Comparison of ENCODE assay signal across 11 cellular contexts in genomic region chr7:99478464-99479440, GRCh38. TPM values are rescaled to one million over a fixed set of nuclear protein-coding genes. Genes with fewer than 3 reads are reported as not detected.
DNase-seq lines count a peak whose midpoint lies in the region; ATAC-seq and TF ChIP-seq lines count a peak whose summit lies in the region.
"Had no signal": no experiment of that assay in that cellular context is flagged by ENCODE, and none has a peak within 500 bp of the region (broad histone marks: within the 10 kb centered on the region; RNA-seq: fewer than 3 reads in every experiment).

No MANE protein-coding gene starts in this region.

- H3K36me3 ChIP-seq in lower lobe of right lung (peaks cover 52% of the 10 kb centered on the region), upper lobe of right lung (peaks cover 11% of the 10 kb centered on the region)
- H3K36me3 ChIP-seq: neural progenitor cell, uterus had no signal

- intact Hi-C loops in lower lobe of right lung (cut with DNase I) (no loop called here), upper lobe of right lung (cut with DNase I) (no loop called here)

- no peak for TF ChIP-seq CTCF in lower lobe of right lung (IDR thresholded peaks at IDR 0.05)
- no peak for TF ChIP-seq CTCF in upper lobe of right lung (IDR thresholded peaks at IDR 0.05)

- DNase-seq in activated naive CD4-positive, alpha-beta T cell treated with anti-CD3 and anti-CD28 coated beads, Interleukin-2, amount 50 U/mL, for 16 hours, result no peak
- no peak for DNase-seq in activated naive CD8-positive, alpha-beta T cell treated with anti-CD3 and anti-CD28 coated beads, Interleukin-2, amount 50 U/mL, for 24 hours
- peak; percentile 35 for DNase-seq in lower lobe of right lung
- no peak for DNase-seq in upper lobe of right lung
- no peak for DNase-seq in NCI-H2081 (lab: John Stamatoyannopoulos, UW)
- no peak for DNase-seq in NCI-H1694 (lab: John Stamatoyannopoulos, UW)
- DNase-seq: activated T-cell treated with anti-CD3 and anti-CD28 coated beads, Interleukin-2, amount 50 U/mL, for 48 hours; uterus had no signal

- no peak overlapping the region for H3K27ac ChIP-seq in lower lobe of right lung
- no peak overlapping the region for H3K27ac ChIP-seq in upper lobe of right lung
- H3K27ac ChIP-seq: neural progenitor cell, uterus had no signal

- H3K4me1 Mint-ChIP-seq in activated naive CD4-positive, alpha-beta T cell treated with anti-CD3 and anti-CD28 coated beads, Interleukin-2, amount 50 U/mL, for 24 hours, result peaks cover 33% of the 10 kb centered on the region
- peaks cover 29% of the 10 kb centered on the region for H3K4me1 Mint-ChIP-seq in activated naive CD8-positive, alpha-beta T cell treated with anti-CD3 and anti-CD28 coated beads, Interleukin-2, amount 50 U/mL, for 24 hours

- no peaks in the 10 kb centered on the region for H3K9me3 ChIP-seq in lower lobe of right lung
- H3K9me3 ChIP-seq in upper lobe of right lung, result no peaks in the 10 kb centered on the region
- H3K9me3 ChIP-seq: uterus had no signal

- H3K27me3 Mint-ChIP-seq in activated naive CD4-positive, alpha-beta T cell treated with anti-CD3 and anti-CD28 coated beads, Interleukin-2, amount 50 U/mL, for 24 hours, result no peaks in the 10 kb centered on the region
- no peaks in the 10 kb centered on the region for H3K27me3 Mint-ChIP-seq in activated naive CD8-positive, alpha-beta T cell treated with anti-CD3 and anti-CD28 coated beads, Interleukin-2, amount 50 U/mL, for 24 hours

- H3K4me3 ChIP-seq in lower lobe of right lung, result no peak overlapping the region
- H3K4me3 ChIP-seq in upper lobe of right lung, result no peak overlapping the region
- H3K4me3 ChIP-seq: neural progenitor cell, uterus had no signal

- H3K36me3 Mint-ChIP-seq in activated naive CD4-positive, alpha-beta T cell treated with anti-CD3 and anti-CD28 coated beads, Interleukin-2, amount 50 U/mL, for 24 hours, result peaks cover 2% of the 10 kb centered on the region
- H3K36me3 Mint-ChIP-seq in activated naive CD8-positive, alpha-beta T cell treated with anti-CD3 and anti-CD28 coated beads, Interleukin-2, amount 50 U/mL, for 24 hours (ENCODE audit: low read depth), result peaks cover 21% of the 10 kb centered on the region

- H3K9me3 Mint-ChIP-seq in activated naive CD4-positive, alpha-beta T cell treated with anti-CD3 and anti-CD28 coated beads, Interleukin-2, amount 50 U/mL, for 24 hours, result no peaks in the 10 kb centered on the region
- no peaks in the 10 kb centered on the region for H3K9me3 Mint-ChIP-seq in activated naive CD8-positive, alpha-beta T cell treated with anti-CD3 and anti-CD28 coated beads, Interleukin-2, amount 50 U/mL, for 24 hours
- H3K9me3 Mint-ChIP-seq: neural progenitor cell had no signal

- no peak overlapping the region for H3K4me3 Mint-ChIP-seq in activated naive CD4-positive, alpha-beta T cell treated with anti-CD3 and anti-CD28 coated beads, Interleukin-2, amount 50 U/mL, for 24 hours
- H3K4me3 Mint-ChIP-seq in activated naive CD8-positive, alpha-beta T cell treated with anti-CD3 and anti-CD28 coated beads, Interleukin-2, amount 50 U/mL, for 24 hours, result no peak overlapping the region
- H3K4me3 Mint-ChIP-seq: neural progenitor cell had no signal

- ATAC-seq in activated naive CD8-positive, alpha-beta T cell treated with anti-CD3 and anti-CD28 coated beads, Interleukin-2, amount 50 U/mL, for 24 hours, result peak; percentile 24
- peak; percentile 21 to 31 for ATAC-seq in lower lobe of right lung
- ATAC-seq in upper lobe of right lung, result peak; percentile 54
- ATAC-seq in GM21526 (IDR thresholded peaks at IDR 0.05; ENCODE audit: low FRiP score, unreplicated experiment), result no peak

- peaks cover 15% of the 10 kb centered on the region for H3K4me1 ChIP-seq in lower lobe of right lung
- H3K4me1 ChIP-seq in upper lobe of right lung, result peaks cover 8% of the 10 kb centered on the region
- H3K4me1 ChIP-seq: uterus had no signal

- peak overlapping the region; percentile 90 for H3K27ac Mint-ChIP-seq in activated naive CD4-positive, alpha-beta T cell treated with anti-CD3 and anti-CD28 coated beads, Interleukin-2, amount 50 U/mL, for 24 hours
- H3K27ac Mint-ChIP-seq in activated naive CD8-positive, alpha-beta T cell treated with anti-CD3 and anti-CD28 coated beads, Interleukin-2, amount 50 U/mL, for 24 hours, result peak overlapping the region; percentile 22
- H3K27ac Mint-ChIP-seq: neural progenitor cell had no signal

- H3K27me3 ChIP-seq in lower lobe of right lung (ENCODE audit: low read depth) (no peaks in the 10 kb centered on the region), upper lobe of right lung (no peaks in the 10 kb centered on the region)
- H3K27me3 ChIP-seq: neural progenitor cell, uterus had no signal

RNA-seq across cellular contexts. Expression of gene ZNF789, which starts 6.1 kb away (rescaled TPM):
- total RNA-seq in lower lobe of right lung, result 11.1 TPM
- 9.6 TPM for total RNA-seq in upper lobe of right lung

RNA-seq across cellular contexts. Expression of gene ATP5MF, which starts 12.8 kb away (rescaled TPM):
- 210 TPM for total RNA-seq in lower lobe of right lung
- total RNA-seq in upper lobe of right lung, result 231 TPM

RNA-seq across cellular contexts. Expression of gene ZNF394, which starts 21.3 kb away (rescaled TPM):
- total RNA-seq in lower lobe of right lung (32.9 TPM), upper lobe of right lung (34.5 TPM)

RNA-seq across cellular contexts. Expression of gene ZKSCAN5, which starts 25.7 kb away (rescaled TPM):
- 6.2 TPM for total RNA-seq in lower lobe of right lung
- 7.4 TPM for total RNA-seq in upper lobe of right lung

RNA-seq across cellular contexts. Expression of gene CPSF4, which starts 40.0 kb away (rescaled TPM):
- total RNA-seq in lower lobe of right lung (26.8 TPM), upper lobe of right lung (26.9 TPM)
